In the genomic region with DNA sequence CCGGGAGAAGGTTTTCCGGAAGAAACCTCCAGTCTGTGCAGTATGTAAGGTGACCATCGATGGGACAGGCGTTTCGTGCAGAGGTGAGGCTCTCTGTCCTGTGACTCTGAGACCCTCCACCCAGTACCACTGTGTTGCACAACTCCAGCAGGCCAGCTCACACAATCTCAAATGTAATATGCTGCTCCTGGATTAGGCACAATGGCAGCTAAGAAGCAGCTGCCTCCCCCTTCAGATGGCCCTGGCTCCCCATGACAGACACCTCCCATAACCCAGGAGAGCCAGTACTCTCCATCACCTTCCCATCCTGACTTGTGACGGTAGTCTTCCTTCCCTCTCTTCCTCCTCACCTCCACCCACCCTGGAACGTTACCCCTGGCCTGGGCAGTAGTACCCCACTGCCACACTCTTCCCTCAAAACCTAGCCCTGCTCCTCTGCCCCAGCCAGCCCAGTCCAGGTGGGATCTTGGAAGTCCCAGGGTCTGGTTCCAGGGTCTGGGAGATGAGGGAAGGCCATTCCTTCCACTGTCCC, we compare ENCODE assay signal across 11 cellular contexts. TPM values are rescaled to one million over a fixed set of nuclear protein-coding genes. Genes with fewer than 3 reads are reported as not detected.
DNase-seq lines count a peak whose midpoint lies in the region; ATAC-seq and TF ChIP-seq lines count a peak whose summit lies in the region.
"Had no signal": no experiment of that assay in that cellular context is flagged by ENCODE, and none has a peak within 500 bp of the region (broad histone marks: within the 10 kb centered on the region; RNA-seq: fewer than 3 reads in every experiment).

No MANE protein-coding gene starts in this region.

- H3K4me3 Mint-ChIP-seq in activated T-cell treated with anti-CD3 and anti-CD28 coated beads, Interleukin-2, amount 50 U/mL, for 24 hours, result peak overlapping the region; percentile 18
- no peak overlapping the region for H3K4me3 Mint-ChIP-seq in activated T-cell treated with anti-CD3 and anti-CD28 coated beads, Interleukin-2, amount 50 U/mL, for 72 hours
- peak overlapping the region; percentile 88 for H3K4me3 Mint-ChIP-seq in neural crest cell
- H3K4me3 Mint-ChIP-seq in activated T-helper 1 cell treated with anti-CD3 and anti-CD28 coated beads, Interleukin-12 subunit alpha, Interleukin-12 subunit beta, Interleukin-2, Interleukin-4 antibody, amounts not matched to agents 30 ng/mL and 10 ng/mL and 1 ng/mL, durations not matched to agents 14 hours and 24 hours and 36 hours, result no peak overlapping the region
- H3K4me3 Mint-ChIP-seq: T-cell had no signal

- no peaks in the 10 kb centered on the region for H3K27me3 Mint-ChIP-seq in activated T-cell treated with anti-CD3 and anti-CD28 coated beads, Interleukin-2, amount 50 U/mL, for 24 hours
- H3K27me3 Mint-ChIP-seq in activated T-cell treated with anti-CD3 and anti-CD28 coated beads, Interleukin-2, amount 50 U/mL, for 72 hours (ENCODE audit: low read depth), result no peaks in the 10 kb centered on the region
- H3K27me3 Mint-ChIP-seq in neural crest cell (ENCODE audit: low read depth), result peaks cover 2% of the 10 kb centered on the region
- no peaks in the 10 kb centered on the region for H3K27me3 Mint-ChIP-seq in activated T-helper 1 cell treated with anti-CD3 and anti-CD28 coated beads, Interleukin-12 subunit alpha, Interleukin-12 subunit beta, Interleukin-2, Interleukin-4 antibody, amounts not matched to agents 30 ng/mL and 10 ng/mL and 1 ng/mL, durations not matched to agents 14 hours and 24 hours and 36 hours (ENCODE audit: insufficient read depth)
- H3K27me3 Mint-ChIP-seq: T-cell had no signal

- H3K36me3 ChIP-seq in esophagus (ENCODE audit: control insufficient read depth in 2 of 2, insufficient read depth in 2 of 2, low read length in 1 of 2), result peaks cover 0 to 7% of the 10 kb centered on the region in 2 donors
- H3K36me3 ChIP-seq in uterus, result no peaks in the 10 kb centered on the region

- H3K36me3 Mint-ChIP-seq in activated T-cell treated with anti-CD3 and anti-CD28 coated beads, Interleukin-2, amount 50 U/mL, for 24 hours (ENCODE audit: low read depth), result peaks cover 3% of the 10 kb centered on the region
- H3K36me3 Mint-ChIP-seq in activated T-cell treated with anti-CD3 and anti-CD28 coated beads, Interleukin-2, amount 50 U/mL, for 72 hours (ENCODE audit: insufficient read depth in 2 of 2), result no peaks in the 10 kb centered on the region
- no peaks in the 10 kb centered on the region for H3K36me3 Mint-ChIP-seq in neural crest cell (ENCODE audit: low read depth)
- no peaks in the 10 kb centered on the region for H3K36me3 Mint-ChIP-seq in activated T-helper 1 cell treated with anti-CD3 and anti-CD28 coated beads, Interleukin-12 subunit alpha, Interleukin-12 subunit beta, Interleukin-2, Interleukin-4 antibody, amounts not matched to agents 30 ng/mL and 10 ng/mL and 1 ng/mL, durations not matched to agents 14 hours and 24 hours and 36 hours (ENCODE audit: low read depth)
- H3K36me3 Mint-ChIP-seq: T-cell had no signal

- no peak for DNase-seq in activated T-cell treated with anti-CD3 and anti-CD28 coated beads, Interleukin-2, amount 50 U/mL, for 24 hours
- no peak for DNase-seq in activated T-cell treated with anti-CD3 and anti-CD28 coated beads, Interleukin-2, amount 50 U/mL, for 72 hours
- DNase-seq in neural crest cell (ENCODE audit: low read depth, low spot score) (no peak), uterus (peak in 1 of 2 donors; percentile 29)
- no peak for DNase-seq in activated T-helper 1 cell treated with anti-CD3 and anti-CD28 coated beads, Interleukin-12 subunit alpha, Interleukin-12 subunit beta, Interleukin-2, Interleukin-4 antibody, amounts not matched to agents 30 ng/mL and 10 ng/mL and 1 ng/mL, durations not matched to agents 14 hours and 24 hours and 36 hours (ENCODE audit: low spot score)
- DNase-seq: activated effector memory CD4-positive, alpha-beta T cell treated with Interleukin-2 at 50 U/mL for 16 hours; T-cell had no signal

- no peak for ATAC-seq in activated T-cell treated with anti-CD3 and anti-CD28 coated beads, Interleukin-2, amount 50 U/mL, for 72 hours (replicated peaks in 1 of 2)
- ATAC-seq in GM21619 (IDR thresholded peaks at IDR 0.05; ENCODE audit: unreplicated experiment), result no peak
- no peak for ATAC-seq in GM18502 (IDR thresholded peaks at IDR 0.05; ENCODE audit: poor library complexity, unreplicated experiment)
- ATAC-seq: GM12878, T-cell had no signal

- TF ChIP-seq CTCF in neural crest cell (conservative IDR thresholded peaks at IDR 0.05) (no peak), uterus (IDR thresholded peaks at IDR 0.05) (no peak)

- 51 to 61% methylated on average over 7 of the region's 7 CpGs for WGBS in esophagus, 2 donors

- H3K9me3 ChIP-seq in esophagus (ENCODE audit: control insufficient read depth in 2 of 2, insufficient read depth in 1 of 2, low read depth in 1 of 2, low read length in 1 of 2), result no peaks in the 10 kb centered on the region
- H3K9me3 ChIP-seq in uterus, result no peaks in the 10 kb centered on the region

- H3K4me1 Mint-ChIP-seq in activated T-cell treated with anti-CD3 and anti-CD28 coated beads, Interleukin-2, amount 50 U/mL, for 24 hours (ENCODE audit: low read depth), result peaks cover 26% of the 10 kb centered on the region
- peaks cover 28% of the 10 kb centered on the region for H3K4me1 Mint-ChIP-seq in activated T-cell treated with anti-CD3 and anti-CD28 coated beads, Interleukin-2, amount 50 U/mL, for 72 hours (ENCODE audit: low read depth)
- H3K4me1 Mint-ChIP-seq in neural crest cell, result peaks cover 56% of the 10 kb centered on the region
- peaks cover 25% of the 10 kb centered on the region for H3K4me1 Mint-ChIP-seq in activated T-helper 1 cell treated with anti-CD3 and anti-CD28 coated beads, Interleukin-12 subunit alpha, Interleukin-12 subunit beta, Interleukin-2, Interleukin-4 antibody, amounts not matched to agents 30 ng/mL and 10 ng/mL and 1 ng/mL, durations not matched to agents 14 hours and 24 hours and 36 hours (ENCODE audit: low read depth)

- H3K9me3 Mint-ChIP-seq in activated T-cell treated with anti-CD3 and anti-CD28 coated beads, Interleukin-2, amount 50 U/mL, for 24 hours, result no peaks in the 10 kb centered on the region
- H3K9me3 Mint-ChIP-seq in activated T-cell treated with anti-CD3 and anti-CD28 coated beads, Interleukin-2, amount 50 U/mL, for 72 hours, result no peaks in the 10 kb centered on the region
- no peaks in the 10 kb centered on the region for H3K9me3 Mint-ChIP-seq in neural crest cell
- no peaks in the 10 kb centered on the region for H3K9me3 Mint-ChIP-seq in activated T-helper 1 cell treated with anti-CD3 and anti-CD28 coated beads, Interleukin-12 subunit alpha, Interleukin-12 subunit beta, Interleukin-2, Interleukin-4 antibody, amounts not matched to agents 30 ng/mL and 10 ng/mL and 1 ng/mL, durations not matched to agents 14 hours and 24 hours and 36 hours
- H3K9me3 Mint-ChIP-seq: T-cell had no signal

- peak overlapping the region; percentile 14 to 20 for H3K4me3 ChIP-seq in esophagus (ENCODE audit: low read depth in 1 of 2, low read length in 2 of 2)
- peak overlapping the region; percentile 59 to 76 for H3K4me3 ChIP-seq in uterus
- H3K4me3 ChIP-seq: GM12878 had no signal

- peak overlapping the region; percentile 69 for H3K27ac Mint-ChIP-seq in activated T-cell treated with anti-CD3 and anti-CD28 coated beads, Interleukin-2, amount 50 U/mL, for 24 hours
- H3K27ac Mint-ChIP-seq in activated T-cell treated with anti-CD3 and anti-CD28 coated beads, Interleukin-2, amount 50 U/mL, for 72 hours, result no peak overlapping the region
- H3K27ac Mint-ChIP-seq in neural crest cell (ENCODE audit: unreplicated experiment), result no peak overlapping the region
- no peak overlapping the region for H3K27ac Mint-ChIP-seq in activated T-helper 1 cell treated with anti-CD3 and anti-CD28 coated beads, Interleukin-12 subunit alpha, Interleukin-12 subunit beta, Interleukin-2, Interleukin-4 antibody, amounts not matched to agents 30 ng/mL and 10 ng/mL and 1 ng/mL, durations not matched to agents 14 hours and 24 hours and 36 hours

- H3K27me3 ChIP-seq in esophagus (ENCODE audit: control insufficient read depth in 1 of 2, insufficient read depth in 2 of 2, low read length in 2 of 2), result no peaks in the 10 kb centered on the region
- no peaks in the 10 kb centered on the region for H3K27me3 ChIP-seq in uterus

- H3K4me1 ChIP-seq in esophagus (ENCODE audit: control insufficient read depth in 2 of 2, insufficient read depth in 2 of 2, low read length in 1 of 2), result peaks cover 3 to 28% of the 10 kb centered on the region in 2 donors
- H3K4me1 ChIP-seq in uterus, result peaks cover 0 to 23% of the 10 kb centered on the region in 2 donors

- H3K27ac ChIP-seq in esophagus (ENCODE audit: low read depth in 2 of 2, low read length in 1 of 2) (peak overlapping the region; percentile 96 to 99), uterus (peak overlapping the region; percentile 99)

- no peak for TF ChIP-seq POLR2A in uterus (IDR thresholded peaks at IDR 0.05)

- intact Hi-C loops in uterus (cut with DNase I; ENCODE audit: low total_unique reads), result no loop called here
- intact Hi-C loops in activated T-helper 1 cell treated with anti-CD3 and anti-CD28 coated beads, Interleukin-12 subunit alpha, Interleukin-12 subunit beta, Interleukin-2, Interleukin-4 antibody, amounts not matched to agents 30 ng/mL and 10 ng/mL and 1 ng/mL, durations not matched to agents 14 hours and 24 hours and 36 hours (cut with micrococcal nuclease), result loop anchor here (5.0 kb wide), 1 partner anchor 165 kb away; no protein-coding TSS in a partner anchor

RNA-seq across cellular contexts. Expression of gene TNS2, which starts 2.1 kb away (rescaled TPM):
- total RNA-seq in activated T-cell treated with anti-CD3 and anti-CD28 coated beads, Interleukin-2, amount 50 U/mL, for 72 hours, result 1 to 10 TPM; 1.5 to 2.6 TPM
- 10 to 100 TPM; 32.9 to 48.6 TPM for polyA plus RNA-seq in esophagus
- total RNA-seq in neural crest cell (14.2 and 22.8 TPM in 2 replicates), uterus (100 to 1,000 TPM in 2 of 4 donors, 10 to 100 TPM in 2; 64.0 to 394 (median 112) TPM)
- total RNA-seq in activated T-helper 1 cell treated with anti-CD3 and anti-CD28 coated beads, Interleukin-12 subunit alpha, Interleukin-12 subunit beta, Interleukin-2, Interleukin-4 antibody, amounts not matched to agents 30 ng/mL and 10 ng/mL and 1 ng/mL, durations not matched to agents 14 hours and 24 hours and 36 hours, result 2.7 and 3.1 TPM in 2 replicates

RNA-seq across cellular contexts. Expression of gene SPRYD3, which starts 27.2 kb away (rescaled TPM):
- total RNA-seq in activated T-cell treated with anti-CD3 and anti-CD28 coated beads, Interleukin-2, amount 50 U/mL, for 72 hours, result 10 to 100 TPM; 30.0 to 31.5 TPM
- 10 to 100 TPM; 16.1 to 24.1 TPM for polyA plus RNA-seq in esophagus
- total RNA-seq in neural crest cell (8.8 and 11.2 TPM in 2 replicates), uterus (10 to 100 TPM; 15.9 to 75.5 (median 28.9) TPM)
- total RNA-seq in activated T-helper 1 cell treated with anti-CD3 and anti-CD28 coated beads, Interleukin-12 subunit alpha, Interleukin-12 subunit beta, Interleukin-2, Interleukin-4 antibody, amounts not matched to agents 30 ng/mL and 10 ng/mL and 1 ng/mL, durations not matched to agents 14 hours and 24 hours and 36 hours, result 41.2 and 42.6 TPM in 2 replicates

RNA-seq across cellular contexts. Expression of gene IGFBP6, which starts 45.5 kb away (rescaled TPM):
- total RNA-seq in activated T-cell treated with anti-CD3 and anti-CD28 coated beads, Interleukin-2, amount 50 U/mL, for 72 hours, result 1 to 10 TPM; 5.7 to 9.2 TPM
- 10 to 100 TPM; 40.8 to 59.1 TPM for polyA plus RNA-seq in esophagus
- total RNA-seq in neural crest cell, result 0.72 and 0.73 TPM in 2 replicates
- total RNA-seq in uterus, result 100 to 1,000 TPM in 3 of 4 donors, 10 to 100 TPM in 1; 48.7 to 762 (median 252) TPM
- total RNA-seq in activated T-helper 1 cell treated with anti-CD3 and anti-CD28 coated beads, Interleukin-12 subunit alpha, Interleukin-12 subunit beta, Interleukin-2, Interleukin-4 antibody, amounts not matched to agents 30 ng/mL and 10 ng/mL and 1 ng/mL, durations not matched to agents 14 hours and 24 hours and 36 hours, result 0.81 TPM in 1 of 2 replicates, not detected in the other

RNA-seq across cellular contexts. Expression of gene EIF4B, which starts 45.7 kb away (rescaled TPM):
- 100 to 1,000 TPM; 622 to 633 TPM for total RNA-seq in activated T-cell treated with anti-CD3 and anti-CD28 coated beads, Interleukin-2, amount 50 U/mL, for 72 hours
- 100 to 1,000 TPM in 1 of 2 donors, 10 to 100 TPM in 1; 58.8 to 102 TPM for polyA plus RNA-seq in esophagus
- total RNA-seq in neural crest cell, result 514 and 527 TPM in 2 replicates
- 1,000 to 10,000 TPM in 1 of 4 donors, 100 to 1,000 TPM in 3; 388 to 1,076 (median 585) TPM for total RNA-seq in uterus
- 463 and 473 TPM in 2 replicates for total RNA-seq in activated T-helper 1 cell treated with anti-CD3 and anti-CD28 coated beads, Interleukin-12 subunit alpha, Interleukin-12 subunit beta, Interleukin-2, Interleukin-4 antibody, amounts not matched to agents 30 ng/mL and 10 ng/mL and 1 ng/mL, durations not matched to agents 14 hours and 24 hours and 36 hours

RNA-seq across cellular contexts. Expression of gene SOAT2, which starts 51.3 kb away (rescaled TPM):
- 1 to 10 TPM; 2.2 to 7.9 TPM for total RNA-seq in activated T-cell treated with anti-CD3 and anti-CD28 coated beads, Interleukin-2, amount 50 U/mL, for 72 hours
- polyA plus RNA-seq in esophagus, result under 1 TPM; 0.14 to 0.16 TPM
- total RNA-seq in neural crest cell (not detected in 2 replicates), uterus (under 1 TPM in 1 of 4 donors, not detected in 3; 0.82 TPM)
- total RNA-seq in activated T-helper 1 cell treated with anti-CD3 and anti-CD28 coated beads, Interleukin-12 subunit alpha, Interleukin-12 subunit beta, Interleukin-2, Interleukin-4 antibody, amounts not matched to agents 30 ng/mL and 10 ng/mL and 1 ng/mL, durations not matched to agents 14 hours and 24 hours and 36 hours, result not detected in 2 replicates

Comparison
In these comparisons a context has a peak if more than half of its experiments do, and no peak if none do; other contexts are left out.
1. H3K4me3 Mint-ChIP-seq: peak in activated T-cell treated with anti-CD3 and anti-CD28 coated beads, Interleukin-2, amount 50 U/mL, for 24 hours (single experiment) and neural crest cell (single experiment); none in activated T-cell treated with anti-CD3 and anti-CD28 coated beads, Interleukin-2, amount 50 U/mL, for 72 hours (0 of 2) and activated T-helper 1 cell treated with anti-CD3 and anti-CD28 coated beads, Interleukin-12 subunit alpha, Interleukin-12 subunit beta, Interleukin-2, Interleukin-4 antibody, amounts not matched to agents 30 ng/mL and 10 ng/mL and 1 ng/mL, durations not matched to agents 14 hours and 24 hours and 36 hours (single experiment).
2. RNA of gene IGFBP6, which starts 45.5 kb away (total RNA-seq): 48.7 to 762 TPM in uterus; 5.7 to 9.2 TPM in activated T-cell treated with anti-CD3 and anti-CD28 coated beads, Interleukin-2, amount 50 U/mL, for 72 hours, 0.72 to 0.73 TPM in neural crest cell and 0.81 TPM in activated T-helper 1 cell treated with anti-CD3 and anti-CD28 coated beads, Interleukin-12 subunit alpha, Interleukin-12 subunit beta, Interleukin-2, Interleukin-4 antibody, amounts not matched to agents 30 ng/mL and 10 ng/mL and 1 ng/mL, durations not matched to agents 14 hours and 24 hours and 36 hours; every median in the first group is over 4 times any median in the second.